ENCODE assay signal across 25 cellular contexts in genomic region chr12:27999521-27999920, GRCh38. TPM values are rescaled to one million over a fixed set of nuclear protein-coding genes. Genes with fewer than 3 reads are reported as not detected.
DNase-seq lines count a peak whose midpoint lies in the region; ATAC-seq, FAIRE-seq and TF ChIP-seq lines count a peak whose summit lies in the region.
"Had no signal": no experiment of that assay in that cellular context is flagged by ENCODE, and none has a peak within 500 bp of the region (broad histone marks: within the 10 kb centered on the region; RNA-seq: fewer than 3 reads in every experiment).

No MANE protein-coding gene starts in this region.

- H3K9me3 ChIP-seq in keratinocyte (ENCODE audit: control insufficient read depth, low read depth, low read length) (no peaks in the 10 kb centered on the region), mucosa of descending colon (no peaks in the 10 kb centered on the region), tibial artery (no peaks in the 10 kb centered on the region)
- H3K9me3 ChIP-seq: SJSA1 had no signal

- dilution Hi-C loops in keratinocyte (cut with MboI; ENCODE audit: extremely low pct_ligation_motif_present, low sequenced_read_pairs) = no loop called here

- DNase-seq in EH (ENCODE audit: low read depth) = peak; percentile 69
- DNase-seq in M059J (ENCODE audit: low read depth) = peak; percentile 72
- DNase-seq in astrocyte of the spinal cord (ENCODE audit: low read depth, low spot score) = peak; percentile 57
- DNase-seq in keratinocyte (ENCODE audit: low read depth, low spot score) = peak; percentile 76
- DNase-seq in activated CD8-positive, alpha-beta T cell treated with anti-CD3 and anti-CD28 coated beads for 36 hours = no peak
- no peak for DNase-seq in activated naive CD8-positive, alpha-beta T cell treated with anti-CD3 and anti-CD28 coated beads, Interleukin-2, amount 50 U/mL, for 24 hours
- DNase-seq in mucosa of descending colon = no peak
- no peak for DNase-seq in tibial artery
- DNase-seq: activated CD4-positive, alpha-beta T cell treated with anti-CD3 and anti-CD28 coated beads for 36 hours; activated CD8-positive, alpha-beta memory T cell treated with anti-CD3 and anti-CD28 coated beads, Interleukin-2, amount 50 U/mL, for 4 hours; activated gamma-delta T cell; AML-193; aorta; COR-L47; head of caudate nucleus; immature natural killer cell; naive thymus-derived CD4-positive, alpha-beta T cell; NCI-H345; small intestine; stimulated activated CD4-positive, alpha-beta T cell treated with anti-CD3 and anti-CD28 coated beads, Interleukin-4, amount 100 ng/mL, for 4 hours; stimulated activated CD8-positive, alpha-beta memory T cell treated with anti-CD3 and anti-CD28 coated beads, Interleukin-4, amount 100 ng/mL, for 48 hours had no signal

- H3K27ac Mint-ChIP-seq in activated CD8-positive, alpha-beta T cell treated with anti-CD3 and anti-CD28 coated beads for 36 hours = no peak overlapping the region
- no peak overlapping the region for H3K27ac Mint-ChIP-seq in activated naive CD8-positive, alpha-beta T cell treated with anti-CD3 and anti-CD28 coated beads, Interleukin-2, amount 50 U/mL, for 24 hours
- H3K27ac Mint-ChIP-seq: activated CD4-positive, alpha-beta T cell treated with anti-CD3 and anti-CD28 coated beads for 36 hours; immature natural killer cell; naive thymus-derived CD4-positive, alpha-beta T cell had no signal

- H3K27ac ChIP-seq in keratinocyte (ENCODE audit: control insufficient read depth, insufficient read depth, low read length) (peak overlapping the region; percentile 79), tibial artery (no peak overlapping the region)
- H3K27ac ChIP-seq: SJSA1 had no signal

- CTCF ChIA-PET in activated CD8-positive, alpha-beta T cell treated with anti-CD3 and anti-CD28 coated beads for 36 hours (lab: Charles Lee) = no interaction called here

- H3K4me1 Mint-ChIP-seq in activated CD8-positive, alpha-beta T cell treated with anti-CD3 and anti-CD28 coated beads for 36 hours (ENCODE audit: low read depth) = no peaks in the 10 kb centered on the region
- H3K4me1 Mint-ChIP-seq in activated naive CD8-positive, alpha-beta T cell treated with anti-CD3 and anti-CD28 coated beads, Interleukin-2, amount 50 U/mL, for 24 hours = no peaks in the 10 kb centered on the region
- H3K4me1 Mint-ChIP-seq: activated CD4-positive, alpha-beta T cell treated with anti-CD3 and anti-CD28 coated beads for 36 hours; immature natural killer cell; naive thymus-derived CD4-positive, alpha-beta T cell had no signal

- peak overlapping the region; percentile 17 for H3K4me2 ChIP-seq in keratinocyte (ENCODE audit: control insufficient read depth, extremely low read depth, insufficient read depth, low read depth, low read length)

- H3K4me3 ChIP-seq in astrocyte of the spinal cord (ENCODE audit: low read depth, low read length) = no peak overlapping the region
- no peak overlapping the region for H3K4me3 ChIP-seq in keratinocyte (ENCODE audit: control insufficient read depth in 2 of 3, extremely low read depth in 1 of 3, insufficient read depth in 2 of 3, low read depth in 1 of 3, low read length in 3 of 3)
- H3K4me3 ChIP-seq in mucosa of descending colon = no peak overlapping the region
- H3K4me3 ChIP-seq in tibial artery = no peak overlapping the region
- H3K4me3 ChIP-seq: lung, SJSA1 had no signal

- H3K4me3 Mint-ChIP-seq in activated CD8-positive, alpha-beta T cell treated with anti-CD3 and anti-CD28 coated beads for 36 hours = no peak overlapping the region
- H3K4me3 Mint-ChIP-seq in activated naive CD8-positive, alpha-beta T cell treated with anti-CD3 and anti-CD28 coated beads, Interleukin-2, amount 50 U/mL, for 24 hours = no peak overlapping the region
- H3K4me3 Mint-ChIP-seq: activated CD4-positive, alpha-beta T cell treated with anti-CD3 and anti-CD28 coated beads for 36 hours; immature natural killer cell; naive thymus-derived CD4-positive, alpha-beta T cell had no signal

- peaks cover 5% of the 10 kb centered on the region for H3K27me3 Mint-ChIP-seq in activated CD8-positive, alpha-beta T cell treated with anti-CD3 and anti-CD28 coated beads for 36 hours
- peaks cover 6% of the 10 kb centered on the region for H3K27me3 Mint-ChIP-seq in activated naive CD8-positive, alpha-beta T cell treated with anti-CD3 and anti-CD28 coated beads, Interleukin-2, amount 50 U/mL, for 24 hours
- H3K27me3 Mint-ChIP-seq: activated CD4-positive, alpha-beta T cell treated with anti-CD3 and anti-CD28 coated beads for 36 hours had no signal

- TF ChIP-seq CTCF in astrocyte of the spinal cord (IDR thresholded peaks at IDR 0.05; ENCODE audit: low read depth, low read length) (no peak), keratinocyte (optimal IDR thresholded peaks at IDR 0.05 in 1 of 3, IDR thresholded peaks at IDR 0.05 in 1 of 3, conservative IDR thresholded peaks at IDR 0.05 in 1 of 3; ENCODE audit: extremely low read depth in 1 of 3, insufficient read depth in 2 of 3, low read length in 3 of 3) (peak in 1 of 3 experiments; percentile 18), mucosa of descending colon (IDR thresholded peaks at IDR 0.05) (no peak), tibial artery (IDR thresholded peaks at IDR 0.05) (no peak)
- TF ChIP-seq CTCF in activated CD8-positive, alpha-beta T cell treated with anti-CD3 and anti-CD28 coated beads for 36 hours (IDR thresholded peaks at IDR 0.05) = no peak

- H4K20me1 ChIP-seq in keratinocyte (ENCODE audit: control insufficient read depth, extremely low read depth, insufficient read depth, low read length) = no peaks in the 10 kb centered on the region

- intact Hi-C loops in activated CD8-positive, alpha-beta T cell treated with anti-CD3 and anti-CD28 coated beads for 36 hours (cut with micrococcal nuclease) = no loop called here
- intact Hi-C loops in mucosa of descending colon (cut with DNase I, micrococcal nuclease) = no loop called here
- intact Hi-C loops in tibial artery (cut with DNase I; ENCODE audit: low total_unique reads) = no loop called here

- ATAC-seq in activated CD8-positive, alpha-beta T cell treated with anti-CD3 and anti-CD28 coated beads for 36 hours = no peak
- no peak for ATAC-seq in activated naive CD8-positive, alpha-beta T cell treated with anti-CD3 and anti-CD28 coated beads, Interleukin-2, amount 50 U/mL, for 24 hours
- ATAC-seq in mucosa of descending colon = no peak
- ATAC-seq: activated CD4-positive, alpha-beta T cell treated with anti-CD3 and anti-CD28 coated beads for 36 hours; naive thymus-derived CD4-positive, alpha-beta T cell had no signal

- H3K36me3 ChIP-seq in keratinocyte (ENCODE audit: control insufficient read depth in 2 of 2, extremely low read depth in 1 of 2, insufficient read depth in 2 of 2, low read length in 2 of 2) = no peaks in the 10 kb centered on the region
- H3K36me3 ChIP-seq in mucosa of descending colon (ENCODE audit: low read depth) = no peaks in the 10 kb centered on the region
- H3K36me3 ChIP-seq in tibial artery = no peaks in the 10 kb centered on the region
- H3K36me3 ChIP-seq: SJSA1 had no signal

- peaks cover 25% of the 10 kb centered on the region for H3K4me1 ChIP-seq in keratinocyte (ENCODE audit: control insufficient read depth, extremely low read depth, insufficient read depth, low read length)
- no peaks in the 10 kb centered on the region for H3K4me1 ChIP-seq in mucosa of descending colon (ENCODE audit: low read depth)
- no peaks in the 10 kb centered on the region for H3K4me1 ChIP-seq in tibial artery
- H3K4me1 ChIP-seq: SJSA1 had no signal

- H3K9me3 Mint-ChIP-seq in activated CD8-positive, alpha-beta T cell treated with anti-CD3 and anti-CD28 coated beads for 36 hours = no peaks in the 10 kb centered on the region
- peaks cover 3% of the 10 kb centered on the region for H3K9me3 Mint-ChIP-seq in activated naive CD8-positive, alpha-beta T cell treated with anti-CD3 and anti-CD28 coated beads, Interleukin-2, amount 50 U/mL, for 24 hours

- H3K79me2 ChIP-seq in keratinocyte (ENCODE audit: control insufficient read depth, insufficient read depth, low read length) = no peaks in the 10 kb centered on the region

- H3K27me3 ChIP-seq in keratinocyte (ENCODE audit: control insufficient read depth, extremely low read depth, insufficient read depth, low read length) (no peaks in the 10 kb centered on the region), tibial artery (no peaks in the 10 kb centered on the region)
- H3K27me3 ChIP-seq: SJSA1 had no signal

- H3K36me3 Mint-ChIP-seq in activated CD8-positive, alpha-beta T cell treated with anti-CD3 and anti-CD28 coated beads for 36 hours (ENCODE audit: low read depth) = no peaks in the 10 kb centered on the region
- H3K36me3 Mint-ChIP-seq in activated naive CD8-positive, alpha-beta T cell treated with anti-CD3 and anti-CD28 coated beads, Interleukin-2, amount 50 U/mL, for 24 hours (ENCODE audit: low read depth) = no peaks in the 10 kb centered on the region
- H3K36me3 Mint-ChIP-seq: immature natural killer cell had no signal

- peak; percentile 99 for FAIRE-seq in keratinocyte (lab: Jason Lieb, UNC)
- FAIRE-seq: endothelial cell of umbilical vein, GM12891, small intestine had no signal

- H3K9me1 ChIP-seq in keratinocyte (ENCODE audit: control insufficient read depth, extremely low read depth, insufficient read depth, low read length) = no peaks in the 10 kb centered on the region

- POLR2A ChIA-PET in activated CD8-positive, alpha-beta T cell treated with anti-CD3 and anti-CD28 coated beads for 36 hours (lab: Charles Lee) = interaction anchor here (0.6 kb wide), 1 partner anchor 157 kb away, joined by 3 read pairs; no protein-coding TSS in a partner anchor

- H3K9ac ChIP-seq in keratinocyte (ENCODE audit: control insufficient read depth, extremely low read depth, insufficient read depth, low read length) = no peak overlapping the region

- H2AFZ ChIP-seq in keratinocyte (ENCODE audit: control insufficient read depth, low read length) = no peak overlapping the region

- in situ Hi-C loops in astrocyte of the spinal cord (cut with HindIII; ENCODE audit: low sequenced_read_pairs) = no loop called here

RNA-seq across cellular contexts. Expression of gene PTHLH, which starts 27.0 kb away (rescaled TPM):
- total RNA-seq in M059J (2014; rRNA removed; shearing (Covaris generic)) = 7.5 and 8.1 TPM in 2 replicates
- 775 to 851 TPM (median 827 TPM) in 3 replicates for polyA plus RNA-seq in keratinocyte
- polyA plus RNA-seq in keratinocyte (2011; ENCODE audit: low read depth) = 37.3 TPM
- 464 and 505 TPM in 2 replicates for polyA plus RNA-seq in keratinocyte (2011; cell fraction: cytosol; rRNA removed)
- polyA plus RNA-seq in keratinocyte (2011; cell fraction: nucleus; rRNA removed) = 2,708 and 2,894 TPM in 2 replicates
- 51.1 and 594 TPM in 2 replicates for polyA plus RNA-seq in keratinocyte (2012; ENCODE audit: low replicate concordance)
- 141 to 259 TPM (median 248 TPM) in 3 replicates for polyA minus RNA-seq in keratinocyte
- 312 TPM for polyA minus RNA-seq in keratinocyte (2011; cell fraction: cytosol; rRNA and poly(A)+ RNA removed)
- 652 and 892 TPM in 2 replicates for polyA minus RNA-seq in keratinocyte (2011; cell fraction: nucleus; rRNA and poly(A)+ RNA removed)
- not detected for total RNA-seq in activated CD8-positive, alpha-beta T cell treated with anti-CD3 and anti-CD28 coated beads for 36 hours
- 1 to 10 TPM in 1 of 3 donors, not detected in 2; 2.2 TPM for total RNA-seq in mucosa of descending colon
- total RNA-seq: activated CD4-positive, alpha-beta T cell treated with anti-CD3 and anti-CD28 coated beads for 36 hours; naive thymus-derived CD4-positive, alpha-beta T cell had no signal
- polyA plus RNA-seq: immature natural killer cell; naive thymus-derived CD4-positive, alpha-beta T cell had no signal

Comparison
In these comparisons a context has a peak if more than half of its experiments do, and no peak if none do; other contexts are left out.
1. DNase-seq: peak in EH (single experiment), M059J (single experiment), astrocyte of the spinal cord (single experiment) and keratinocyte (single experiment); none in activated CD8-positive, alpha-beta T cell treated with anti-CD3 and anti-CD28 coated beads for 36 hours (single experiment), activated naive CD8-positive, alpha-beta T cell treated with anti-CD3 and anti-CD28 coated beads, Interleukin-2, amount 50 U/mL, for 24 hours (single experiment), mucosa of descending colon (0 of 3) and tibial artery (0 of 2).